Comparison of ENCODE assay signal across 6 cellular contexts in genomic region chr9:79163544-79163943, GRCh38.
"Had no signal": no experiment of that assay in that cellular context is flagged by ENCODE, and none has a peak within 500 bp of the region (broad histone marks: within the 10 kb centered on the region; RNA-seq: fewer than 3 reads in every experiment).

No MANE protein-coding gene starts in this region.

- H2AFZ ChIP-seq: GM23338 had no signal

- H3K4me3 ChIP-seq: GM23338, HAP-1, K562 had no signal

- H3K4me1 Mint-ChIP-seq: GM23338 had no signal

- H3K36me3 ChIP-seq: HAP-1 had no signal

- H3K27ac Mint-ChIP-seq: GM23338 had no signal

- H3K9me3 Mint-ChIP-seq: GM23338 had no signal

- H3K4me1 ChIP-seq: HAP-1 had no signal

- ATAC-seq: GM23338, HCT116, K562 had no signal

- H3K4me3 Mint-ChIP-seq: GM23338 had no signal

- DNase-seq: H7, IMR-90 had no signal

- H3K4me2 ChIP-seq: GM23338 had no signal

- H3K9me3 ChIP-seq: HAP-1 had no signal
